9 cellular contexts compared by ENCODE assay signal in genomic region chr3:142987080-142987700, GRCh38. TPM values are rescaled to one million over a fixed set of nuclear protein-coding genes. Genes with fewer than 3 reads are reported as not detected.
DNase-seq lines count a peak whose midpoint lies in the region; ATAC-seq and TF ChIP-seq lines count a peak whose summit lies in the region.
"Had no signal": no experiment of that assay in that cellular context is flagged by ENCODE, and none has a peak within 500 bp of the region (broad histone marks: within the 10 kb centered on the region; RNA-seq: fewer than 3 reads in every experiment).

No MANE protein-coding gene starts in this region.

- H3K27me3 ChIP-seq in hepatocyte (no peaks in the 10 kb centered on the region), thyroid gland (no peaks in the 10 kb centered on the region)

- H3K27me3 Mint-ChIP-seq in activated CD8-positive, alpha-beta T cell treated with anti-CD3 and anti-CD28 coated beads, Interleukin-2, amount 10 ng/mL, durations not matched to agents 7 days and 5 days (ENCODE audit: low read depth) = peaks cover 18% of the 10 kb centered on the region
- H3K27me3 Mint-ChIP-seq: dendritic cell treated with granulocyte-macrophage colony-stimulating factor and Interleukin-4, amounts not matched to agents 40 ng/mL and 50 ng/mL, for 4 days had no signal

- H3K9me3 ChIP-seq in hepatocyte (ENCODE audit: low read depth) = no peaks in the 10 kb centered on the region
- no peaks in the 10 kb centered on the region for H3K9me3 ChIP-seq in thyroid gland

- no peaks in the 10 kb centered on the region for H3K4me1 Mint-ChIP-seq in activated CD8-positive, alpha-beta T cell treated with anti-CD3 and anti-CD28 coated beads, Interleukin-2, amount 10 ng/mL, durations not matched to agents 7 days and 5 days (ENCODE audit: low read depth)

- no peak overlapping the region for H3K27ac Mint-ChIP-seq in activated CD8-positive, alpha-beta T cell treated with anti-CD3 and anti-CD28 coated beads, Interleukin-2, amount 10 ng/mL, durations not matched to agents 7 days and 5 days
- H3K27ac Mint-ChIP-seq: dendritic cell treated with granulocyte-macrophage colony-stimulating factor and Interleukin-4, amounts not matched to agents 40 ng/mL and 50 ng/mL, for 4 days had no signal

- WGBS in hepatocyte (ENCODE audit: low lambda C conversion rate, missing lambda C conversion rate) = 61% methylated on average over 5 of the region's 5 CpGs
- 64 to 71% methylated on average over 5 of the region's 5 CpGs for WGBS in thyroid gland, 2 donors

- no peaks in the 10 kb centered on the region for H3K36me3 Mint-ChIP-seq in activated CD8-positive, alpha-beta T cell treated with anti-CD3 and anti-CD28 coated beads, Interleukin-2, amount 10 ng/mL, durations not matched to agents 7 days and 5 days (ENCODE audit: low read depth)

- no peaks in the 10 kb centered on the region for H3K79me2 ChIP-seq in hepatocyte

- no peak overlapping the region for H2AFZ ChIP-seq in hepatocyte

- no peak overlapping the region for H3K4me2 ChIP-seq in hepatocyte

- H3K4me1 ChIP-seq in hepatocyte (ENCODE audit: insufficient read depth) (no peaks in the 10 kb centered on the region), thyroid gland (no peaks in the 10 kb centered on the region)

- no peaks in the 10 kb centered on the region for H3K36me3 ChIP-seq in hepatocyte (replicated peaks; ENCODE audit: insufficient read depth, low read depth)
- H3K36me3 ChIP-seq in thyroid gland = no peaks in the 10 kb centered on the region

- TF ChIP-seq CTCF in AG09309 (IDR thresholded peaks at IDR 0.05; ENCODE audit: control insufficient read depth, insufficient read depth, low read depth, low read length, missing control alignments) = peak; percentile 41
- peak; percentile 80 for TF ChIP-seq CTCF in hepatocyte (IDR thresholded peaks at IDR 0.05; ENCODE audit: poor library complexity)
- TF ChIP-seq CTCF in thyroid gland (IDR thresholded peaks at IDR 0.05) = peak in 4 of 6 experiments; percentile 24 to 65 (median 56)

- ATAC-seq in GM18861 (IDR thresholded peaks at IDR 0.05; ENCODE audit: unreplicated experiment) = peak; percentile 51
- peak; percentile 39 for ATAC-seq in activated CD8-positive, alpha-beta T cell treated with anti-CD3 and anti-CD28 coated beads, Interleukin-2, amount 10 ng/mL, durations not matched to agents 7 days and 5 days
- no peak for ATAC-seq in HG03139 (IDR thresholded peaks at IDR 0.05; ENCODE audit: unreplicated experiment)
- ATAC-seq in HG03025 (IDR thresholded peaks at IDR 0.05; ENCODE audit: low FRiP score, unreplicated experiment) = no peak

- H3K27ac ChIP-seq in hepatocyte (no peak overlapping the region), thyroid gland (no peak overlapping the region)

- CTCF ChIA-PET in activated CD8-positive, alpha-beta T cell treated with anti-CD3 and anti-CD28 coated beads, Interleukin-2, amount 10 ng/mL, durations not matched to agents 7 days and 5 days (lab: Charles Lee) = interaction anchor here (0.7 to 2.6 kb wide), 12 partner anchors 9 to 402 kb away, joined by 3 to 18 read pairs (median 3); partner anchors contain the start of gene U2SURP

- H3K9me2 ChIP-seq in hepatocyte (replicated peaks; ENCODE audit: insufficient read depth) = no peaks in the 10 kb centered on the region

- DNase-seq in AG09309 (ENCODE audit: low read depth) (no peak), NCI-H1694 (lab: John Stamatoyannopoulos, UW) (peak; percentile 72), hepatocyte (ENCODE audit: low spot score) (peak; percentile 51), thyroid gland (no peak)
- no peak for DNase-seq in activated CD8-positive, alpha-beta T cell treated with anti-CD3 and anti-CD28 coated beads, Interleukin-2, amount 10 ng/mL, durations not matched to agents 7 days and 5 days

- no peak overlapping the region for H3K4me3 Mint-ChIP-seq in activated CD8-positive, alpha-beta T cell treated with anti-CD3 and anti-CD28 coated beads, Interleukin-2, amount 10 ng/mL, durations not matched to agents 7 days and 5 days
- H3K4me3 Mint-ChIP-seq: dendritic cell treated with granulocyte-macrophage colony-stimulating factor and Interleukin-4, amounts not matched to agents 40 ng/mL and 50 ng/mL, for 4 days had no signal

- H3K9me3 Mint-ChIP-seq in activated CD8-positive, alpha-beta T cell treated with anti-CD3 and anti-CD28 coated beads, Interleukin-2, amount 10 ng/mL, durations not matched to agents 7 days and 5 days (ENCODE audit: insufficient read depth) = no peaks in the 10 kb centered on the region

- H3K4me3 ChIP-seq in AG09309 (ENCODE audit: control insufficient read depth, low read depth, low read length) (no peak overlapping the region), hepatocyte (no peak overlapping the region), thyroid gland (replicated peaks in 1 of 3) (no peak overlapping the region)

- no peak for TF ChIP-seq POLR2A in thyroid gland (IDR thresholded peaks at IDR 0.05)

- no peaks in the 10 kb centered on the region for H4K20me1 ChIP-seq in hepatocyte (ENCODE audit: insufficient read depth, poor library complexity, severe bottlenecking)

- intact Hi-C loops in thyroid gland (cut with DNase I) = no loop called here

- POLR2A ChIA-PET in activated CD8-positive, alpha-beta T cell treated with anti-CD3 and anti-CD28 coated beads, Interleukin-2, amount 10 ng/mL, durations not matched to agents 7 days and 5 days (lab: Charles Lee) = interaction anchor here (0.6 kb wide), 1 partner anchor 497 kb away, joined by 4 read pairs; no protein-coding TSS in a partner anchor

RNA-seq across cellular contexts. Expression of gene U2SURP, which starts 14.2 kb away (rescaled TPM):
- 100 to 1,000 TPM; 123 to 124 TPM for total RNA-seq in activated CD8-positive, alpha-beta T cell treated with anti-CD3 and anti-CD28 coated beads, Interleukin-2, amount 10 ng/mL, durations not matched to agents 7 days and 5 days
- total RNA-seq in hepatocyte (71.4 and 86.1 TPM in 2 replicates), thyroid gland (100 to 1,000 TPM in 2 of 4 donors, 10 to 100 TPM in 2; 87.8 to 144 (median 102) TPM)
- 41.5 and 45.7 TPM in 2 replicates for polyA plus RNA-seq in hepatocyte

RNA-seq across cellular contexts. Expression of gene PAQR9, which starts 23.7 kb away (rescaled TPM):
- not detected for total RNA-seq in activated CD8-positive, alpha-beta T cell treated with anti-CD3 and anti-CD28 coated beads, Interleukin-2, amount 10 ng/mL, durations not matched to agents 7 days and 5 days
- total RNA-seq in hepatocyte (2.9 and 3.8 TPM in 2 replicates), thyroid gland (not detected)
- polyA plus RNA-seq in hepatocyte = 1.3 and 3.8 TPM in 2 replicates

Comparison
In these comparisons a context has a peak if more than half of its experiments do, and no peak if none do; other contexts are left out.
1. DNase-seq: peak in NCI-H1694 (single experiment) and hepatocyte (single experiment); none in AG09309 (single experiment), activated CD8-positive, alpha-beta T cell treated with anti-CD3 and anti-CD28 coated beads, Interleukin-2, amount 10 ng/mL, durations not matched to agents 7 days and 5 days (single experiment) and thyroid gland (0 of 2).
2. ATAC-seq: peak in GM18861 (single experiment) and activated CD8-positive, alpha-beta T cell treated with anti-CD3 and anti-CD28 coated beads, Interleukin-2, amount 10 ng/mL, durations not matched to agents 7 days and 5 days (single experiment); none in HG03139 (single experiment) and HG03025 (single experiment).
3. Peak in every context shown above with its lines, with median percentiles within 50 percentile points of each other: CTCF ChIP-seq.